ENCODE assay signal across 26 cellular contexts in genomic region chr5:94040591-94041148, GRCh38.
"Had no signal": no experiment of that assay in that cellular context is flagged by ENCODE, and none has a peak within 500 bp of the region (broad histone marks: within the 10 kb centered on the region; RNA-seq: fewer than 3 reads in every experiment).

No MANE protein-coding gene starts in this region.

- DNase-seq: dorsolateral prefrontal cortex; effector CD4-positive, alpha-beta T cell; foreskin fibroblast; gastrocnemius medialis; head of caudate nucleus; kidney; mammary epithelial cell; mucosa of descending colon; naive B cell; nucleus accumbens; stimulated activated CD4-positive, alpha-beta T cell treated with anti-CD3 and anti-CD28 coated beads, Interleukin-2, amount 100 ng/mL, for 24 hours; stimulated activated CD4-positive, alpha-beta T cell treated with anti-CD3 and anti-CD28 coated beads, Interleukin-4, amount 100 ng/mL, for 24 hours; stimulated activated naive CD8-positive, alpha-beta T cell treated with anti-CD3 and anti-CD28 coated beads, Interleukin-15, Interleukin-2, amounts not matched to agents 100 U/mL and 50 U/mL, for 24 hours; substantia nigra; testis; tibial artery; upper lobe of right lung; uterus had no signal

- H3K9me3 ChIP-seq: gastrocnemius medialis, mucosa of descending colon, prostate gland, right atrium auricular region, testis, tibial artery, upper lobe of right lung, uterus had no signal

- H3K4me3 ChIP-seq: dorsolateral prefrontal cortex, gastrocnemius medialis, mucosa of descending colon, prostate gland, right atrium auricular region, testis, tibial artery, upper lobe of right lung, uterus had no signal

- ATAC-seq: esophagus mucosa; gastrocnemius medialis; left lobe of liver; mucosa of descending colon; natural killer cell treated with Interleukin-12 subunit alpha and Interleukin-12 subunit beta and Interleukin-15 and Interleukin-18, amount 100 ng/mL, for 72 hours; sciatic nerve; stimulated activated effector memory CD8-positive, alpha-beta T cell treated with anti-CD3 and anti-CD28 coated beads, Interleukin-12 subunit alpha, Interleukin-12 subunit beta, amount 100 ng/mL, for 72 hours; stimulated activated naive CD8-positive, alpha-beta T cell treated with anti-CD3 and anti-CD28 coated beads, Interleukin-15, Interleukin-2, amounts not matched to agents 100 U/mL and 50 U/mL, for 24 hours; upper lobe of right lung had no signal

- H3K4me3 Mint-ChIP-seq: natural killer cell treated with Interleukin-12 subunit alpha and Interleukin-12 subunit beta and Interleukin-15 and Interleukin-18, amount 100 ng/mL, for 72 hours; stimulated activated effector memory CD8-positive, alpha-beta T cell treated with anti-CD3 and anti-CD28 coated beads, Interleukin-12 subunit alpha, Interleukin-12 subunit beta, amount 100 ng/mL, for 72 hours had no signal

- H3K27ac ChIP-seq: dorsolateral prefrontal cortex, epithelial cell of prostate, gastrocnemius medialis, prostate gland, right atrium auricular region, testis, tibial artery, upper lobe of right lung, uterus had no signal

- H3K9me3 Mint-ChIP-seq: natural killer cell treated with Interleukin-12 subunit alpha and Interleukin-12 subunit beta and Interleukin-15 and Interleukin-18, amount 100 ng/mL, for 72 hours; stimulated activated effector memory CD8-positive, alpha-beta T cell treated with anti-CD3 and anti-CD28 coated beads, Interleukin-12 subunit alpha, Interleukin-12 subunit beta, amount 100 ng/mL, for 72 hours had no signal

- H3K4me1 Mint-ChIP-seq: stimulated activated effector memory CD8-positive, alpha-beta T cell treated with anti-CD3 and anti-CD28 coated beads, Interleukin-12 subunit alpha, Interleukin-12 subunit beta, amount 100 ng/mL, for 72 hours had no signal

- H3K27ac Mint-ChIP-seq: natural killer cell treated with Interleukin-12 subunit alpha and Interleukin-12 subunit beta and Interleukin-15 and Interleukin-18, amount 100 ng/mL, for 72 hours; stimulated activated effector memory CD8-positive, alpha-beta T cell treated with anti-CD3 and anti-CD28 coated beads, Interleukin-12 subunit alpha, Interleukin-12 subunit beta, amount 100 ng/mL, for 72 hours had no signal

- H3K27me3 Mint-ChIP-seq: naive B cell; natural killer cell treated with Interleukin-12 subunit alpha and Interleukin-12 subunit beta and Interleukin-15 and Interleukin-18, amount 100 ng/mL, for 72 hours had no signal

- H3K36me3 ChIP-seq: prostate gland, right atrium auricular region, uterus had no signal

- H3K4me1 ChIP-seq: gastrocnemius medialis, prostate gland, right atrium auricular region, testis, tibial artery, upper lobe of right lung, uterus had no signal

- H3K27me3 ChIP-seq: dorsolateral prefrontal cortex, gastrocnemius medialis, right atrium auricular region, testis, tibial artery, upper lobe of right lung, uterus had no signal
